In the genomic region with DNA sequence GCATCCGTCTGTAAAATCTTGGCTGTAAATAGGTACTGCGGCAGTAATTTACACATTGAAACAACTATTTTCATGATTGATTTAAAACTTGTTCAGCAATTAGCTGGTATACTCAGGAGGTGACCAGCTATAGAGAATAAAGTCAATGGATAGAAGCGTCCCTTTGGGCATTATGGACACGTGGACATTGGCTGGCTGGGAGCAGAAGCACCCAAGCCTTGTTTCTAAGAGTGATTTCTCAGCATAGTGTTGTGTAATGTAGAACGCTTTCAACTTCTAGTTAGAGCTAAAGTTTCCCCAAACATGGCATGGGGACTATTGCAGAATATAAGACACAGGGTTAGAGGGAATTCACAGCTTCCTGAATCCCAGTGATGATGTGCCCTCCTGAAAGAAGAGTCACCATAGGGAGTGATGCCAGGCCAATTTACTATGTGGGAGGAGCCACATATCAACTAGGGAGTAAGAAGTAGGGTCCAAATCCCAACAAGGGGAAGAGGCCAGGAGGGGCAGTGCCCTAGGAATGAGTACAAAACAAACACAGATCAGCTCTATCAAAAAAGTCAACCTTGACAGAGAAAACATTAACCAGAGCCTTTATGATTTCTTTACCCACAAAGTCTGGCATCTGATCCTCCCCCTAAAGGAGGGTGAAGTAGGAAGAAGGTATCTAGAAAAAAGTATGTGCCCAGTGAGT, we compare ENCODE assay signal across 22 cellular contexts.
A peak's percentile ranks its signal among the peaks of the same experiment; 100 is the strongest.
DNase-seq lines count a peak whose midpoint lies in the region; ATAC-seq, FAIRE-seq and TF ChIP-seq lines count a peak whose summit lies in the region.
"Had no signal": no experiment of that assay in that cellular context is flagged by ENCODE, and none has a peak within 500 bp of the region (broad histone marks: within the 10 kb centered on the region; RNA-seq: fewer than 3 reads in every experiment).

No MANE protein-coding gene starts in this region.

- peak; percentile 63 for DNase-seq in colonic mucosa
- DNase-seq in kidney glomerular epithelial cell (lab: John Stamatoyannopoulos, UW): peak; percentile 16
- no peak for DNase-seq in HepG2 (ENCODE audit: low spot score)
- peak in 3 of 6 donors; percentile 11 to 42 (median 38) for DNase-seq in pancreas
- no peak for DNase-seq in HEK293T (ENCODE audit: extremely low spot score)
- DNase-seq in immature natural killer cell: no peak
- DNase-seq in activated T-helper 2 cell treated with anti-CD3 and anti-CD28 coated beads, Interferon-gamma antibody, Interleukin-2, Interleukin-4, amounts not matched to agents 10 μg/mL and 5 μg/mL and 100 μg/mL, durations not matched to agents 14 hours and 24 hours and 36 hours (ENCODE audit: low spot score): no peak
- DNase-seq in A172 (ENCODE audit: low spot score): no peak
- DNase-seq: AML-193; Calu3; CD4-positive, alpha-beta T cell; DMS 273 treated with DMSO at 0.1 percent for 48 hours; DMS79 treated with DMSO at 0.1 percent for 48 hours; GM23248; IMR-90 had no signal

- H3K4me2 ChIP-seq in HepG2 (ENCODE audit: low read depth, low read length): no peak overlapping the region
- H3K4me2 ChIP-seq: A549 had no signal

- H3K27ac ChIP-seq in colonic mucosa (no peak overlapping the region), HepG2 (ENCODE audit: extremely low read length, insufficient read depth, low read length) (no peak overlapping the region), pancreas (no peak overlapping the region)
- H3K27ac ChIP-seq: A549, C4-2B, GM23248, HL-60 had no signal

- TF ChIP-seq RAD21 in HepG2 (CRISPR knock-in tag; IDR thresholded peaks at IDR 0.05): no peak

- POLR2A ChIA-PET in HepG2 (lab: Yijun Ruan, JAX) (no interaction called here), HEK293T (lab: Yijun Ruan, JAX) (interaction anchor here (0.7 kb wide), 1 partner anchor 148 kb away, joined by 3 read pairs; no protein-coding TSS in a partner anchor)

- no peaks in the 10 kb centered on the region for H4K20me1 ChIP-seq in HepG2 (ENCODE audit: insufficient read depth, low read length)

- TF ChIP-seq CTCF in colonic mucosa (IDR thresholded peaks at IDR 0.05) (no peak), HepG2 (CRISPR knock-in tag; IDR thresholded peaks at IDR 0.05) (no peak), pancreas (IDR thresholded peaks at IDR 0.05) (no peak)

- H3K27ac Mint-ChIP-seq in immature natural killer cell: no peak overlapping the region
- no peak overlapping the region for H3K27ac Mint-ChIP-seq in activated T-helper 2 cell treated with anti-CD3 and anti-CD28 coated beads, Interferon-gamma antibody, Interleukin-2, Interleukin-4, amounts not matched to agents 10 μg/mL and 5 μg/mL and 100 μg/mL, durations not matched to agents 14 hours and 24 hours and 36 hours
- H3K27ac Mint-ChIP-seq: CD4-positive, alpha-beta T cell had no signal

- in situ Hi-C loops in HepG2 (cut with HindIII; ENCODE audit: extremely low pct_ligation_motif_present, low pct_unique_long_range_greater_than_20kb): no loop called here

- no peaks in the 10 kb centered on the region for H3K36me3 Mint-ChIP-seq in immature natural killer cell
- H3K36me3 Mint-ChIP-seq in activated T-helper 2 cell treated with anti-CD3 and anti-CD28 coated beads, Interferon-gamma antibody, Interleukin-2, Interleukin-4, amounts not matched to agents 10 μg/mL and 5 μg/mL and 100 μg/mL, durations not matched to agents 14 hours and 24 hours and 36 hours (ENCODE audit: low read depth): no peaks in the 10 kb centered on the region

- no peak overlapping the region for H3K4me3 ChIP-seq in colonic mucosa
- H3K4me3 ChIP-seq in HepG2 (replicated peaks in 1 of 3; ENCODE audit: insufficient read depth in 1 of 3, low read depth in 2 of 3, low read length in 3 of 3): no peak overlapping the region
- H3K4me3 ChIP-seq in pancreas: no peak overlapping the region
- H3K4me3 ChIP-seq: A549, GM12878, GM23248, HAP-1, K562 had no signal

- H3K27me3 ChIP-seq in colonic mucosa (no peaks in the 10 kb centered on the region), HepG2 (ENCODE audit: control insufficient read depth in 1 of 2, insufficient read depth in 2 of 2, low read length in 2 of 2) (no peaks in the 10 kb centered on the region; a peak in 1 of 5 replicates), pancreas (no peaks in the 10 kb centered on the region)

- no peaks in the 10 kb centered on the region for H3K9me3 Mint-ChIP-seq in immature natural killer cell
- H3K9me3 Mint-ChIP-seq in activated T-helper 2 cell treated with anti-CD3 and anti-CD28 coated beads, Interferon-gamma antibody, Interleukin-2, Interleukin-4, amounts not matched to agents 10 μg/mL and 5 μg/mL and 100 μg/mL, durations not matched to agents 14 hours and 24 hours and 36 hours: no peaks in the 10 kb centered on the region
- H3K9me3 Mint-ChIP-seq: CD4-positive, alpha-beta T cell had no signal

- H3K4me1 ChIP-seq in colonic mucosa (no peaks in the 10 kb centered on the region), HepG2 (ENCODE audit: insufficient read depth, low read length) (peaks cover 9% of the 10 kb centered on the region; the same call in 1 of the 2 replicates), pancreas (peaks cover 3 to 20% (median 8%) of the 10 kb centered on the region in 3 donors)
- H3K4me1 ChIP-seq: A549, HAP-1 had no signal

- no peak for FAIRE-seq in HepG2 (lab: Jason Lieb, UNC)
- no peak for FAIRE-seq in pancreas (lab: Jason Lieb, UNC)
- FAIRE-seq: A549, GM12878, GM19239, K562 had no signal

- BruUV-seq in HepG2 (replicated peaks; lab: Mats Ljungman, UMichigan): no TSS peak

- no peak overlapping the region for H3K4me3 Mint-ChIP-seq in immature natural killer cell
- H3K4me3 Mint-ChIP-seq in activated T-helper 2 cell treated with anti-CD3 and anti-CD28 coated beads, Interferon-gamma antibody, Interleukin-2, Interleukin-4, amounts not matched to agents 10 μg/mL and 5 μg/mL and 100 μg/mL, durations not matched to agents 14 hours and 24 hours and 36 hours (ENCODE audit: low read depth): no peak overlapping the region
- H3K4me3 Mint-ChIP-seq: CD4-positive, alpha-beta T cell had no signal

- no peak overlapping the region for H2AFZ ChIP-seq in HepG2 (ENCODE audit: low read length)
- H2AFZ ChIP-seq: GM23248 had no signal

- peaks cover 3 to 11% (median 3%) of the 10 kb centered on the region in 3 donors for H3K27me3 Mint-ChIP-seq in immature natural killer cell (ENCODE audit: low read depth in 3 of 3)
- no peaks in the 10 kb centered on the region for H3K27me3 Mint-ChIP-seq in activated T-helper 2 cell treated with anti-CD3 and anti-CD28 coated beads, Interferon-gamma antibody, Interleukin-2, Interleukin-4, amounts not matched to agents 10 μg/mL and 5 μg/mL and 100 μg/mL, durations not matched to agents 14 hours and 24 hours and 36 hours (ENCODE audit: low read depth)
- H3K27me3 Mint-ChIP-seq: CD4-positive, alpha-beta T cell had no signal

- CTCF ChIA-PET in HepG2 (lab: Yijun Ruan, JAX; ENCODE audit: low intra/inter-chr PET ratio, low total read pairs): no interaction called here
- CTCF ChIA-PET in HEK293T (lab: Yijun Ruan, JAX): no interaction called here

- H3K79me2 ChIP-seq in HepG2 (ENCODE audit: insufficient read depth, low read length): no peaks in the 10 kb centered on the region

- WGBS in HepG2 (ENCODE audit: low lambda C conversion rate): 39% methylated on average over 5 of the region's 5 CpGs
- 63 to 78% methylated on average over 5 of the region's 5 CpGs for WGBS in pancreas, 2 donors

- H3K4me1 Mint-ChIP-seq in immature natural killer cell: peaks cover 0 to 3% of the 10 kb centered on the region in 2 donors
- peaks cover 3% of the 10 kb centered on the region for H3K4me1 Mint-ChIP-seq in activated T-helper 2 cell treated with anti-CD3 and anti-CD28 coated beads, Interferon-gamma antibody, Interleukin-2, Interleukin-4, amounts not matched to agents 10 μg/mL and 5 μg/mL and 100 μg/mL, durations not matched to agents 14 hours and 24 hours and 36 hours (ENCODE audit: low read depth)

- no peak overlapping the region for H3K9ac ChIP-seq in colonic mucosa (ENCODE audit: low read depth in 2 of 2, low read length in 2 of 2)
- no peak overlapping the region for H3K9ac ChIP-seq in HepG2 (ENCODE audit: insufficient read depth, low read depth, low read length)
- H3K9ac ChIP-seq: GM23248 had no signal

- no peaks in the 10 kb centered on the region for H3K36me3 ChIP-seq in colonic mucosa
- no peaks in the 10 kb centered on the region for H3K36me3 ChIP-seq in HepG2 (replicated peaks in 1 of 2; ENCODE audit: control insufficient read depth in 1 of 2, insufficient read depth in 2 of 2, low read length in 2 of 2)
- H3K36me3 ChIP-seq in pancreas: no peaks in the 10 kb centered on the region
- H3K36me3 ChIP-seq: HAP-1 had no signal

- intact Hi-C loops in colonic mucosa (cut with DNase I) (no loop called here), HepG2 (cut with micrococcal nuclease; ENCODE audit: unreplicated experiment) (no loop called here), pancreas (cut with DNase I) (no loop called here)
- intact Hi-C loops in activated T-helper 2 cell treated with anti-CD3 and anti-CD28 coated beads, Interferon-gamma antibody, Interleukin-2, Interleukin-4, amounts not matched to agents 10 μg/mL and 5 μg/mL and 100 μg/mL, durations not matched to agents 14 hours and 24 hours and 36 hours (cut with micrococcal nuclease): no loop called here

- no peak for TF ChIP-seq EP300 in HepG2 (IDR thresholded peaks at IDR 0.05; ENCODE audit: low read depth in 2 of 2, low read length in 2 of 2)
- no peak for TF ChIP-seq EP300 in HepG2 (CRISPR knock-in tag; IDR thresholded peaks at IDR 0.05; ENCODE audit: borderline replicate concordance)

- no peak for TF ChIP-seq POLR2A in HepG2 (IDR thresholded peaks at IDR 0.05; ENCODE audit: insufficient read depth in 1 of 2, low read depth in 2 of 2, low read length in 2 of 2)

- ATAC-seq in HepG2: no peak
- ATAC-seq in pancreas: peak; percentile 61 to 91 (median 80)
- ATAC-seq: A549, GM12878, K562 had no signal

- H3K9me3 ChIP-seq in colonic mucosa (no peaks in the 10 kb centered on the region), HepG2 (ENCODE audit: low read length) (no peaks in the 10 kb centered on the region), pancreas (no peaks in the 10 kb centered on the region)
- H3K9me3 ChIP-seq: A549, HAP-1 had no signal

TF ChIP-seq in HepG2, 621 proteins besides CTCF, POLR2A, EP300 and RAD21:
- 0 out of 2 replicates have a peak, but pooled peaks have one; percentile 9 for TF ChIP-seq HNF4A (CRISPR knock-in tag; IDR thresholded peaks at IDR 0.05)
- no peak for TF ChIP-seq ZNF121 (CRISPR knock-in tag; IDR thresholded peaks at IDR 0.05)

TF ChIP-seq in HEK293T, 16 proteins besides CTCF, POLR2A, EP300 and RAD21:
- TF ChIP-seq NFRKB (IDR thresholded peaks at IDR 0.05): no peak

Comparison
In these comparisons a context has a peak if more than half of its experiments do, and no peak if none do; other contexts are left out.
1. DNase-seq: peak in colonic mucosa (single experiment) and kidney glomerular epithelial cell (single experiment); none in HepG2 (single experiment), HEK293T (single experiment), immature natural killer cell (0 of 3), activated T-helper 2 cell treated with anti-CD3 and anti-CD28 coated beads, Interferon-gamma antibody, Interleukin-2, Interleukin-4, amounts not matched to agents 10 μg/mL and 5 μg/mL and 100 μg/mL, durations not matched to agents 14 hours and 24 hours and 36 hours (single experiment) and A172 (single experiment).